16 cellular contexts compared by ENCODE assay signal in genomic region chr19:1949304-1950101, GRCh38. TPM values are rescaled to one million over a fixed set of nuclear protein-coding genes. Genes with fewer than 3 reads are reported as not detected.
DNase-seq lines count a peak whose midpoint lies in the region; ATAC-seq, FAIRE-seq and TF ChIP-seq lines count a peak whose summit lies in the region.
"Had no signal": no experiment of that assay in that cellular context is flagged by ENCODE, and none has a peak within 500 bp of the region (broad histone marks: within the 10 kb centered on the region; RNA-seq: fewer than 3 reads in every experiment).

No MANE protein-coding gene starts in this region.

- no peak overlapping the region for H2BK120ac ChIP-seq in H1 (replicated peaks; ENCODE audit: low read depth, low read length)

- H3K4me3 Mint-ChIP-seq in IgD-negative memory B cell (no peak overlapping the region), nephron progenitor cell (no peak overlapping the region)
- no peak overlapping the region for H3K4me3 Mint-ChIP-seq in activated T-helper 1 cell treated with anti-CD3 and anti-CD28 coated beads, Interleukin-12 subunit alpha, Interleukin-12 subunit beta, Interleukin-2, Interleukin-4 antibody, amounts not matched to agents 30 ng/mL and 10 ng/mL and 1 ng/mL, durations not matched to agents 14 hours and 24 hours and 36 hours

- H2AK5ac ChIP-seq in H1 (ENCODE audit: low read depth, low read length), result no peak overlapping the region

- no peak overlapping the region for H3K4me3 ChIP-seq in H1 (ENCODE audit: extremely low read depth in 1 of 4, insufficient read depth in 2 of 4, low read depth in 3 of 4, low read length in 4 of 4)
- H3K4me3 ChIP-seq in psoas muscle, result no peak overlapping the region

- H3K27ac Mint-ChIP-seq in IgD-negative memory B cell (peak overlapping the region; percentile 48 to 77 (median 63)), nephron progenitor cell (peak overlapping the region; percentile 90)
- no peak overlapping the region for H3K27ac Mint-ChIP-seq in activated T-helper 1 cell treated with anti-CD3 and anti-CD28 coated beads, Interleukin-12 subunit alpha, Interleukin-12 subunit beta, Interleukin-2, Interleukin-4 antibody, amounts not matched to agents 30 ng/mL and 10 ng/mL and 1 ng/mL, durations not matched to agents 14 hours and 24 hours and 36 hours

- peaks cover 6 to 16% (median 10%) of the 10 kb centered on the region in 3 donors for H3K4me1 Mint-ChIP-seq in IgD-negative memory B cell
- peaks cover 13% of the 10 kb centered on the region for H3K4me1 Mint-ChIP-seq in nephron progenitor cell
- H3K4me1 Mint-ChIP-seq in activated T-helper 1 cell treated with anti-CD3 and anti-CD28 coated beads, Interleukin-12 subunit alpha, Interleukin-12 subunit beta, Interleukin-2, Interleukin-4 antibody, amounts not matched to agents 30 ng/mL and 10 ng/mL and 1 ng/mL, durations not matched to agents 14 hours and 24 hours and 36 hours (ENCODE audit: low read depth), result peaks cover 4% of the 10 kb centered on the region

- H3K4ac ChIP-seq in H1 (replicated peaks; ENCODE audit: insufficient read length, low read depth, low read length), result no peak overlapping the region

- CTCF ChIA-PET in H1 (lab: Charles Lee; ENCODE audit: partially characterized antibody), result interaction anchor here (0.7 kb wide), 1 partner anchor 16 kb away, joined by 3 read pairs; no protein-coding TSS in a partner anchor

- H2AFZ ChIP-seq in H1 (ENCODE audit: low read length), result no peak overlapping the region

- ATAC-seq in psoas muscle (no peak), HG03139 (IDR thresholded peaks at IDR 0.05; ENCODE audit: unreplicated experiment) (no peak)
- ATAC-seq: SK-N-SH treated with all-trans-retinoic acid at 6 μM for 48 hours had no signal

- H3K18ac ChIP-seq in H1 (ENCODE audit: extremely low read depth, low read length), result no peak overlapping the region

- TF ChIP-seq EP300 in H1 (IDR thresholded peaks at IDR 0.05; ENCODE audit: borderline replicate concordance in 1 of 2, low read depth in 2 of 2, low read length in 2 of 2), result no peak

- no peak overlapping the region for H2BK5ac ChIP-seq in H1 (ENCODE audit: low read depth, low read length)

- peaks cover 45 to 55% of the 10 kb centered on the region in 2 experiments for H4K20me1 ChIP-seq in H1 (replicated peaks in 1 of 2; ENCODE audit: control insufficient read depth in 1 of 2, insufficient read depth in 2 of 2, low read length in 2 of 2)

- POLR2A ChIA-PET in H1 (lab: Charles Lee; ENCODE audit: partially characterized antibody), result interaction anchor here (1.8 kb wide), 1 partner anchor 102 kb away, joined by 5 read pairs; the partner anchor contains the start of gene MKNK2

- H3K27me3 Mint-ChIP-seq in IgD-negative memory B cell (no peaks in the 10 kb centered on the region), nephron progenitor cell (ENCODE audit: low read depth, poor library complexity) (peaks cover 3% of the 10 kb centered on the region)
- no peaks in the 10 kb centered on the region for H3K27me3 Mint-ChIP-seq in activated T-helper 1 cell treated with anti-CD3 and anti-CD28 coated beads, Interleukin-12 subunit alpha, Interleukin-12 subunit beta, Interleukin-2, Interleukin-4 antibody, amounts not matched to agents 30 ng/mL and 10 ng/mL and 1 ng/mL, durations not matched to agents 14 hours and 24 hours and 36 hours (ENCODE audit: insufficient read depth)

- H4K91ac ChIP-seq in H1 (replicated peaks; ENCODE audit: insufficient read length, low read length), result no peak overlapping the region

- DNase-seq in H1 (ENCODE audit: low read depth in 1 of 2, low spot score in 2 of 2), result no peak
- no peak for DNase-seq in nephron progenitor cell
- DNase-seq in activated T-helper 1 cell treated with anti-CD3 and anti-CD28 coated beads, Interleukin-12 subunit alpha, Interleukin-12 subunit beta, Interleukin-2, Interleukin-4 antibody, amounts not matched to agents 30 ng/mL and 10 ng/mL and 1 ng/mL, durations not matched to agents 14 hours and 24 hours and 36 hours (ENCODE audit: low spot score), result no peak
- DNase-seq in psoas muscle, result no peak
- no peak for DNase-seq in SHP77 treated with DMSO at 0.1 percent for 48 hours (lab: John Stamatoyannopoulos, UW)
- DNase-seq: ACHN, DMS79 treated with DMSO at 0.1 percent for 48 hours, HCEC 1CT, KG1, NCI-H1694 treated with DMSO at 0.1 percent for 48 hours, NCI-H510A, NCI-H774, SIG-M5 had no signal

- H2BK15ac ChIP-seq in H1 (ENCODE audit: low read length), result no peak overlapping the region

- WGBS in H1 (ENCODE audit: extremely low coverage in 1 of 2, insufficient coverage in 1 of 2, insufficient read length in 1 of 2, insufficient replicate concordance in 2 of 2, low coverage in 1 of 2, low lambda C conversion rate in 2 of 2, missing lambda C conversion rate in 1 of 2), 2 experiments, result 96% methylated on average over 41 of the region's 44 CpGs; no CpG with 5 or more reads in 1 of the 2 experiments
- 93 to 94% (median 94%) methylated on average over 44 of the region's 44 CpGs for WGBS in psoas muscle, 3 donors

- no peak overlapping the region for H2BK20ac ChIP-seq in H1 (ENCODE audit: low read length)

- H3K36me3 ChIP-seq in H1 (ENCODE audit: control insufficient read depth in 2 of 4, insufficient read depth in 4 of 4, low read length in 3 of 4) (no peaks in the 10 kb centered on the region; a peak in 1 of 8 replicates), psoas muscle (ENCODE audit: insufficient read depth in 1 of 2, low read depth in 1 of 2) (no peaks in the 10 kb centered on the region)

- H4K8ac ChIP-seq in H1 (ENCODE audit: extremely low read depth, insufficient read depth, low read length), result peak overlapping the region; percentile 35; the same call in 1 of the 2 replicates

- no peaks in the 10 kb centered on the region for H3K9me3 Mint-ChIP-seq in IgD-negative memory B cell
- H3K9me3 Mint-ChIP-seq in nephron progenitor cell, result no peaks in the 10 kb centered on the region
- H3K9me3 Mint-ChIP-seq in activated T-helper 1 cell treated with anti-CD3 and anti-CD28 coated beads, Interleukin-12 subunit alpha, Interleukin-12 subunit beta, Interleukin-2, Interleukin-4 antibody, amounts not matched to agents 30 ng/mL and 10 ng/mL and 1 ng/mL, durations not matched to agents 14 hours and 24 hours and 36 hours, result no peaks in the 10 kb centered on the region

- no peak overlapping the region for H3K23ac ChIP-seq in H1 (ENCODE audit: insufficient read length)

- H2BK12ac ChIP-seq in H1 (ENCODE audit: low read depth, low read length), result no peak overlapping the region

- intact Hi-C loops in activated T-helper 1 cell treated with anti-CD3 and anti-CD28 coated beads, Interleukin-12 subunit alpha, Interleukin-12 subunit beta, Interleukin-2, Interleukin-4 antibody, amounts not matched to agents 30 ng/mL and 10 ng/mL and 1 ng/mL, durations not matched to agents 14 hours and 24 hours and 36 hours (cut with micrococcal nuclease), result no loop called here
- intact Hi-C loops in psoas muscle (cut with DNase I), result no loop called here

- H4K5ac ChIP-seq in H1 (ENCODE audit: insufficient read length, low read depth, low read length), result no peak overlapping the region

- TF ChIP-seq POLR2A in H1 (IDR thresholded peaks at IDR 0.05; ENCODE audit: control extremely low read depth in 1 of 2, low read depth in 2 of 2, low read length in 2 of 2), result no peak

- FAIRE-seq in H1 (lab: Jason Lieb, UNC), result no peak

- H3K79me2 ChIP-seq in H1 (ENCODE audit: control insufficient read depth in 1 of 2, insufficient read depth in 2 of 2, low read length in 2 of 2), result peaks cover 54 to 91% of the 10 kb centered on the region in 2 experiments

- H3K27ac ChIP-seq in H1 (ENCODE audit: low read depth, low read length), result no peak overlapping the region
- no peak overlapping the region for H3K27ac ChIP-seq in psoas muscle

- H3K36me3 Mint-ChIP-seq in IgD-negative memory B cell (peaks cover 2% of the 10 kb centered on the region), nephron progenitor cell (ENCODE audit: low read depth) (peaks cover 35% of the 10 kb centered on the region)
- H3K36me3 Mint-ChIP-seq in activated T-helper 1 cell treated with anti-CD3 and anti-CD28 coated beads, Interleukin-12 subunit alpha, Interleukin-12 subunit beta, Interleukin-2, Interleukin-4 antibody, amounts not matched to agents 30 ng/mL and 10 ng/mL and 1 ng/mL, durations not matched to agents 14 hours and 24 hours and 36 hours (ENCODE audit: low read depth), result peaks cover 10% of the 10 kb centered on the region

- H3K23me2 ChIP-seq in H1 (ENCODE audit: low read depth, low read length), result no peaks in the 10 kb centered on the region

- peaks cover 0 to 5% (median 1%) of the 10 kb centered on the region in 4 experiments; a peak in 5 of 7 replicates for H3K4me1 ChIP-seq in H1 (replicated peaks in 1 of 4; ENCODE audit: control insufficient read depth in 3 of 4, insufficient read depth in 4 of 4, low read length in 3 of 4)
- no peaks in the 10 kb centered on the region for H3K4me1 ChIP-seq in psoas muscle

- H3K14ac ChIP-seq in H1 (ENCODE audit: insufficient read length), result no peak overlapping the region

- H3K4me2 ChIP-seq in H1 (ENCODE audit: insufficient read depth in 1 of 2, low read depth in 2 of 2, low read length in 2 of 2), result no peak overlapping the region

- H3K9me3 ChIP-seq in H1 (ENCODE audit: insufficient read depth in 2 of 2, low read depth in 1 of 2, low read length in 1 of 2), result no peaks in the 10 kb centered on the region; a peak in 1 of 4 replicates
- H3K9me3 ChIP-seq in psoas muscle, result no peaks in the 10 kb centered on the region

- TF ChIP-seq RAD21 in H1 (IDR thresholded peaks at IDR 0.05 in 1 of 2, conservative IDR thresholded peaks at IDR 0.05 in 1 of 2; ENCODE audit: low read depth in 2 of 2, low read length in 2 of 2), result no peak

- peaks cover 28% of the 10 kb centered on the region for H3K79me1 ChIP-seq in H1 (ENCODE audit: low read depth, low read length)

- no peak for TF ChIP-seq CTCF in H1 (IDR thresholded peaks at IDR 0.05; ENCODE audit: control extremely low read depth in 1 of 3, insufficient read depth in 1 of 3, low read depth in 1 of 3, low read length in 3 of 3)
- no peak for TF ChIP-seq CTCF in nephron progenitor cell (IDR thresholded peaks at IDR 0.05)
- TF ChIP-seq CTCF in psoas muscle (IDR thresholded peaks at IDR 0.05), result no peak

- no peak overlapping the region for H3K9ac ChIP-seq in H1 (replicated peaks in 1 of 4; ENCODE audit: extremely low read depth in 1 of 4, low read depth in 3 of 4, low read length in 3 of 4)

- no peaks in the 10 kb centered on the region for H3K27me3 ChIP-seq in H1 (replicated peaks in 1 of 4; ENCODE audit: control insufficient read depth in 3 of 4, extremely low read depth in 1 of 4, insufficient read depth in 3 of 4, low read length in 3 of 4)
- no peaks in the 10 kb centered on the region for H3K27me3 ChIP-seq in psoas muscle (ENCODE audit: insufficient read depth in 3 of 3, low read length in 2 of 3)

- H3K56ac ChIP-seq in H1 (replicated peaks; ENCODE audit: insufficient read length, low read depth, low read length), result no peak overlapping the region

RNA-seq across cellular contexts. Expression of gene CSNK1G2, which starts 8.5 kb away (rescaled TPM):
- polyA plus RNA-seq in IgD-negative memory B cell, result 28.8 TPM
- total RNA-seq in H1 (2021; fragmentation: NEBNext Ultra II Directional; extraction: Animal tissue kit (Norgen Biotek cat#: 25700)), result 99.5 and 108 TPM in 2 replicates
- polyA plus RNA-seq in H1 (2011; rRNA removed), result 130 and 184 TPM in 2 replicates
- 123 TPM for polyA plus RNA-seq in H1 (2011; cell fraction: cytosol; rRNA removed)
- polyA plus RNA-seq in H1 (2011; cell fraction: nucleus; rRNA removed), result 379 TPM
- polyA plus RNA-seq in H1 (2012, experiment 1 of 2), result 99.6 to 116 TPM (median 105 TPM) in 4 replicates
- 147 TPM for polyA plus RNA-seq in H1 (2012, experiment 2 of 2)
- polyA plus RNA-seq in H1 (2013, experiment 1 of 2), result 141 TPM
- polyA plus RNA-seq in H1 (2013, experiment 2 of 2), result 142 TPM
- 46.6 and 71.7 TPM in 2 replicates for polyA minus RNA-seq in H1 (2011; rRNA and poly(A)+ RNA removed)
- 61.9 TPM for polyA minus RNA-seq in H1 (2011; cell fraction: cytosol; rRNA and poly(A)+ RNA removed)
- polyA minus RNA-seq in H1 (2011; cell fraction: nucleus; rRNA and poly(A)+ RNA removed), result 59.6 TPM
- total RNA-seq in activated T-helper 1 cell treated with anti-CD3 and anti-CD28 coated beads, Interleukin-12 subunit alpha, Interleukin-12 subunit beta, Interleukin-2, Interleukin-4 antibody, amounts not matched to agents 30 ng/mL and 10 ng/mL and 1 ng/mL, durations not matched to agents 14 hours and 24 hours and 36 hours, result 95.2 and 101 TPM in 2 replicates
- 10 to 100 TPM; 22.3 to 34.1 (median 33.0) TPM for total RNA-seq in psoas muscle
- 10 to 100 TPM; 25.3 to 49.8 (median 34.2) TPM for polyA plus RNA-seq in psoas muscle

RNA-seq across cellular contexts. Expression of gene ADAT3, which starts 44.3 kb away (rescaled TPM):
- 7.4 TPM for polyA plus RNA-seq in IgD-negative memory B cell
- 10.2 and 10.8 TPM in 2 replicates for total RNA-seq in H1 (2021; fragmentation: NEBNext Ultra II Directional; extraction: Animal tissue kit (Norgen Biotek cat#: 25700))
- 5.4 and 9.8 TPM in 2 replicates for polyA plus RNA-seq in H1 (2011; rRNA removed)
- polyA plus RNA-seq in H1 (2011; cell fraction: cytosol; rRNA removed), result 3.8 TPM
- 8.3 TPM for polyA plus RNA-seq in H1 (2011; cell fraction: nucleus; rRNA removed)
- polyA plus RNA-seq in H1 (2012, experiment 1 of 2), result 2.4 to 6.3 TPM (median 5.5 TPM) in 4 replicates
- 4.1 TPM for polyA plus RNA-seq in H1 (2012, experiment 2 of 2)
- polyA plus RNA-seq in H1 (2013, experiment 1 of 2), result 7.0 TPM
- 6.6 TPM for polyA plus RNA-seq in H1 (2013, experiment 2 of 2)
- 1.0 TPM in 1 of 2 replicates, not detected in the other for polyA minus RNA-seq in H1 (2011; rRNA and poly(A)+ RNA removed)
- 7.4 TPM for polyA minus RNA-seq in H1 (2011; cell fraction: cytosol; rRNA and poly(A)+ RNA removed)
- polyA minus RNA-seq in H1 (2011; cell fraction: nucleus; rRNA and poly(A)+ RNA removed), result 7.8 TPM
- total RNA-seq in activated T-helper 1 cell treated with anti-CD3 and anti-CD28 coated beads, Interleukin-12 subunit alpha, Interleukin-12 subunit beta, Interleukin-2, Interleukin-4 antibody, amounts not matched to agents 30 ng/mL and 10 ng/mL and 1 ng/mL, durations not matched to agents 14 hours and 24 hours and 36 hours, result 8.4 and 9.6 TPM in 2 replicates
- 1 to 10 TPM; 1.4 to 2.2 (median 1.7) TPM for total RNA-seq in psoas muscle
- 1 to 10 TPM; 2.4 to 7.2 (median 3.6) TPM for polyA plus RNA-seq in psoas muscle

RNA-seq across cellular contexts. Expression of gene SCAMP4, which starts 44.3 kb away (rescaled TPM):
- 43.1 TPM for polyA plus RNA-seq in IgD-negative memory B cell
- 61.4 and 65.7 TPM in 2 replicates for total RNA-seq in H1 (2021; fragmentation: NEBNext Ultra II Directional; extraction: Animal tissue kit (Norgen Biotek cat#: 25700))
- 17.1 and 39.6 TPM in 2 replicates for polyA plus RNA-seq in H1 (2011; rRNA removed)
- 24.4 TPM for polyA plus RNA-seq in H1 (2011; cell fraction: cytosol; rRNA removed)
- polyA plus RNA-seq in H1 (2011; cell fraction: nucleus; rRNA removed), result 75.6 TPM
- polyA plus RNA-seq in H1 (2012, experiment 1 of 2), result 35.8 to 66.0 TPM (median 58.3 TPM) in 4 replicates
- 37.8 TPM for polyA plus RNA-seq in H1 (2012, experiment 2 of 2)
- polyA plus RNA-seq in H1 (2013, experiment 1 of 2), result 58.4 TPM
- 60.6 TPM for polyA plus RNA-seq in H1 (2013, experiment 2 of 2)
- polyA minus RNA-seq in H1 (2011; rRNA and poly(A)+ RNA removed), result 20.5 TPM in 2 replicates
- 26.4 TPM for polyA minus RNA-seq in H1 (2011; cell fraction: cytosol; rRNA and poly(A)+ RNA removed)
- polyA minus RNA-seq in H1 (2011; cell fraction: nucleus; rRNA and poly(A)+ RNA removed), result 39.3 TPM
- 38.0 and 41.5 TPM in 2 replicates for total RNA-seq in activated T-helper 1 cell treated with anti-CD3 and anti-CD28 coated beads, Interleukin-12 subunit alpha, Interleukin-12 subunit beta, Interleukin-2, Interleukin-4 antibody, amounts not matched to agents 30 ng/mL and 10 ng/mL and 1 ng/mL, durations not matched to agents 14 hours and 24 hours and 36 hours
- total RNA-seq in psoas muscle, result 10 to 100 TPM; 13.4 to 16.3 (median 15.1) TPM
- polyA plus RNA-seq in psoas muscle, result 10 to 100 TPM in 2 of 3 donors, 1 to 10 TPM in 1; 9.5 to 17.5 (median 15.5) TPM
